1 cellular context compared by ENCODE assay signal in genomic region chr4:136183513-136183912, GRCh38.
TF ChIP-seq lines count a peak whose summit lies in the region.

No MANE protein-coding gene starts in this region.

TF ChIP-seq in GM12878, 131 proteins besides CTCF, POLR2A, EP300 and RAD21:
- no peak for TF ChIP-seq RAD51 (IDR thresholded peaks at IDR 0.05)
- no peak for TF ChIP-seq IRF4 (IDR thresholded peaks at IDR 0.05; ENCODE audit: low read depth, low read length)
- TF ChIP-seq NR2C1 (IDR thresholded peaks at IDR 0.05), result no peak
- no peak for TF ChIP-seq EZH2 (IDR thresholded peaks at IDR 0.05; ENCODE audit: borderline replicate concordance, control insufficient read depth, low read depth, low read length)
- TF ChIP-seq, protein P1, sequence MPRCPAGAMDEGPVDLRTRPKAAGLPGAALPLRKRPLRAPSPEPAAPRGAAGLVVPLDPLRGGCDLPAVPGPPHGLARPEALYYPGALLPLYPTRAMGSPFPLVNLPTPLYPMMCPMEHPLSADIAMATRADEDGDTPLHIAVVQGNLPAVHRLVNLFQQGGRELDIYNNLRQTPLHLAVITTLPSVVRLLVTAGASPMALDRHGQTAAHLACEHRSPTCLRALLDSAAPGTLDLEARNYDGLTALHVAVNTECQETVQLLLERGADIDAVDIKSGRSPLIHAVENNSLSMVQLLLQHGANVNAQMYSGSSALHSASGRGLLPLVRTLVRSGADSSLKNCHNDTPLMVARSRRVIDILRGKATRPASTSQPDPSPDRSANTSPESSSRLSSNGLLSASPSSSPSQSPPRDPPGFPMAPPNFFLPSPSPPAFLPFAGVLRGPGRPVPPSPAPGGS (IDR thresholded peaks at IDR 0.05; ENCODE audit: borderline replicate concordance, insufficient read depth, low read depth, low read length, poor library complexity, severe bottlenecking), result no peak
- TF ChIP-seq SMC3 (IDR thresholded peaks at IDR 0.05; ENCODE audit: borderline replicate concordance, low read length), result no peak
- TF ChIP-seq IRF3 (IDR thresholded peaks at IDR 0.05), result no peak
